In the genomic region with DNA sequence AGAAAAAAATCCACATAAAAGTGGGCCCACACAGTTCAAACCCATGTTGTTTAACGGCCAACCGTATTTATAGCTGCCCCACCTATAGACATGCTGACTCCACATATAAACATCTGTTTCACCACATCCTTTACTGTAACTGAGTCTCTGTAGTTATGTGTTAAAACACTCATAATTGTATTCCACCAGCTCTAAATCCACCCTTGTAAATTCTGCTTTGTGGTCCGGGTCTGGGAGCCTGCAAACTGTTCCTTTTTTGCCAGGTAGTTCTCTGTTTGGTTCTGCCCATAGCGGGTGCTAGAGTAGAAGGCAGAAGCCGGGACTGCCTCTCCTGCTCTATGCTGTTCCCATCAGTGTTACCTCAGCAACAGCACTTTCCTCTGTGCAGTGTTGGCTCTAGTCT, we compare ENCODE assay signal across 11 cellular contexts. TPM values are rescaled to one million over a fixed set of nuclear protein-coding genes. Genes with fewer than 3 reads are reported as not detected.
DNase-seq lines count a peak whose midpoint lies in the region; ATAC-seq, FAIRE-seq and TF ChIP-seq lines count a peak whose summit lies in the region.
"Had no signal": no experiment of that assay in that cellular context is flagged by ENCODE, and none has a peak within 500 bp of the region (broad histone marks: within the 10 kb centered on the region; RNA-seq: fewer than 3 reads in every experiment).

No MANE protein-coding gene starts in this region.

- peaks cover 13 to 30% of the 10 kb centered on the region in 2 donors for H3K4me1 Mint-ChIP-seq in effector memory CD8-positive, alpha-beta T cell (ENCODE audit: low read depth in 2 of 2)
- H3K4me1 Mint-ChIP-seq: stimulated activated memory B cell treated with anti-CD40 and anti-IgM and Interleukin-4, amounts not matched to agents 10 μg/mL and 1 μg/mL and 100 μg/mL, for 72 hours had no signal

- peak overlapping the region; percentile 60 to 68 for H3K4me3 Mint-ChIP-seq in effector memory CD8-positive, alpha-beta T cell
- H3K4me3 Mint-ChIP-seq: stimulated activated memory B cell treated with anti-CD40 and anti-IgM and Interleukin-4, amounts not matched to agents 10 μg/mL and 1 μg/mL and 100 μg/mL, for 72 hours had no signal

- CTCF ChIA-PET in HepG2 (lab: Yijun Ruan, JAX; ENCODE audit: low intra/inter-chr PET ratio, low total read pairs) = no interaction called here
- CTCF ChIA-PET in SK-N-SH (lab: Yijun Ruan, JAX) = interaction anchor here (1.2 kb wide), 1 partner anchor 20 kb away, joined by 3 read pairs; the partner anchor contains the start of gene FHIP2A

- TF ChIP-seq POLR2A in HepG2 (IDR thresholded peaks at IDR 0.05; ENCODE audit: insufficient read depth in 1 of 2, low read depth in 2 of 2, low read length in 2 of 2) = no peak

- 12% methylated on average over 5 of the region's 5 CpGs for WGBS in HepG2 (ENCODE audit: low lambda C conversion rate)
- WGBS in SK-N-SH (ENCODE audit: low lambda C conversion rate) = 62% methylated on average over 5 of the region's 5 CpGs

- H3K27ac Mint-ChIP-seq in effector memory CD8-positive, alpha-beta T cell = peak overlapping the region; percentile 78 to 90
- H3K27ac Mint-ChIP-seq: stimulated activated memory B cell treated with anti-CD40 and anti-IgM and Interleukin-4, amounts not matched to agents 10 μg/mL and 1 μg/mL and 100 μg/mL, for 72 hours had no signal

- BruUV-seq in HepG2 (replicated peaks; lab: Mats Ljungman, UMichigan) = no TSS peak

- H3K79me2 ChIP-seq in HepG2 (ENCODE audit: insufficient read depth, low read length) = no peaks in the 10 kb centered on the region
- H3K79me2 ChIP-seq in SK-N-SH (ENCODE audit: insufficient read depth) = no peaks in the 10 kb centered on the region

- H3K9me3 ChIP-seq in HepG2 (ENCODE audit: low read length) = no peaks in the 10 kb centered on the region
- no peaks in the 10 kb centered on the region for H3K9me3 ChIP-seq in SK-N-SH

- TF ChIP-seq EP300 in HepG2 (IDR thresholded peaks at IDR 0.05; ENCODE audit: low read depth in 2 of 2, low read length in 2 of 2) = no peak
- TF ChIP-seq EP300 in HepG2 (CRISPR knock-in tag; IDR thresholded peaks at IDR 0.05; ENCODE audit: borderline replicate concordance) = no peak
- TF ChIP-seq EP300 in SK-N-SH (IDR thresholded peaks at IDR 0.05; ENCODE audit: borderline replicate concordance in 1 of 2, low read depth in 1 of 2, low read length in 1 of 2) = no peak

- no peaks in the 10 kb centered on the region for H3K4me1 ChIP-seq in HepG2 (ENCODE audit: insufficient read depth, low read length)
- H3K4me1 ChIP-seq in SK-N-SH (ENCODE audit: control insufficient read depth in 1 of 2, insufficient read depth in 2 of 2, low read depth in 1 of 2, low read length in 1 of 2) = no peaks in the 10 kb centered on the region

- H3K36me3 ChIP-seq in HepG2 (replicated peaks in 1 of 2; ENCODE audit: control insufficient read depth in 1 of 2, insufficient read depth in 2 of 2, low read length in 2 of 2) (no peaks in the 10 kb centered on the region), SK-N-SH (replicated peaks in 1 of 2; ENCODE audit: control insufficient read depth in 1 of 2, insufficient read depth in 2 of 2, low read length in 1 of 2) (no peaks in the 10 kb centered on the region)

- ATAC-seq in GM18499 (IDR thresholded peaks at IDR 0.05; ENCODE audit: insufficient read depth, unreplicated experiment) = peak; percentile 61
- ATAC-seq in GM21526 (IDR thresholded peaks at IDR 0.05; ENCODE audit: low FRiP score, unreplicated experiment) = peak; percentile 77
- peak; percentile 88 for ATAC-seq in HG03460 (IDR thresholded peaks at IDR 0.05; ENCODE audit: unreplicated experiment)
- ATAC-seq in effector memory CD8-positive, alpha-beta T cell (replicated peaks) = peak; percentile 91
- ATAC-seq in HepG2 = no peak; the same call in 2 of the 3 replicates
- ATAC-seq: stimulated activated memory B cell treated with anti-CD40 and anti-IgM and Interleukin-4, amounts not matched to agents 10 μg/mL and 1 μg/mL and 100 μg/mL, for 72 hours had no signal

- no peaks in the 10 kb centered on the region for H3K36me3 Mint-ChIP-seq in effector memory CD8-positive, alpha-beta T cell (ENCODE audit: insufficient read depth)
- H3K36me3 Mint-ChIP-seq: stimulated activated memory B cell treated with anti-CD40 and anti-IgM and Interleukin-4, amounts not matched to agents 10 μg/mL and 1 μg/mL and 100 μg/mL, for 72 hours had no signal

- no peaks in the 10 kb centered on the region for H3K27me3 Mint-ChIP-seq in effector memory CD8-positive, alpha-beta T cell

- no peaks in the 10 kb centered on the region for H3F3A ChIP-seq in SK-N-SH (replicated peaks; ENCODE audit: insufficient read depth)

- H3K4me3 ChIP-seq in HepG2 (replicated peaks in 1 of 3; ENCODE audit: insufficient read depth in 1 of 3, low read depth in 2 of 3, low read length in 3 of 3) (no peak overlapping the region), SK-N-SH (ENCODE audit: low read depth in 2 of 2, low read length in 1 of 2) (no peak overlapping the region)

- H4K20me1 ChIP-seq in HepG2 (ENCODE audit: insufficient read depth, low read length) (no peaks in the 10 kb centered on the region), SK-N-SH (ENCODE audit: insufficient read depth) (no peaks in the 10 kb centered on the region)

- H2AFZ ChIP-seq in HepG2 (ENCODE audit: low read length) (no peak overlapping the region), SK-N-SH (ENCODE audit: low read depth) (no peak overlapping the region)

- H3K9me3 Mint-ChIP-seq in effector memory CD8-positive, alpha-beta T cell = peaks cover 0 to 2% of the 10 kb centered on the region in 2 donors

- TF ChIP-seq RAD21 in HepG2 (CRISPR knock-in tag; IDR thresholded peaks at IDR 0.05) (no peak), SK-N-SH (IDR thresholded peaks at IDR 0.05; ENCODE audit: low read length) (no peak)

- H3K9me2 ChIP-seq in SK-N-SH = no peaks in the 10 kb centered on the region

- H3K4me2 ChIP-seq in HepG2 (ENCODE audit: low read depth, low read length) = no peak overlapping the region
- H3K4me2 ChIP-seq in SK-N-SH = no peak overlapping the region

- FAIRE-seq in HepG2 (lab: Jason Lieb, UNC) = no peak
- FAIRE-seq: G401.6 had no signal

- peak in 2 of 3 experiments; percentile 4 to 27 for DNase-seq in effector memory CD8-positive, alpha-beta T cell
- DNase-seq in HepG2 (ENCODE audit: low spot score) (no peak), substantia nigra (lab: John Stamatoyannopoulos, UW) (no peak), SK-N-SH (no peak), SIG-M5 treated with dmso at 0.1 percent for 504 hours (lab: John Stamatoyannopoulos, UW; ENCODE audit: unreplicated experiment) (no peak)
- DNase-seq: NCI-H69 had no signal

- H3K9ac ChIP-seq in HepG2 (ENCODE audit: insufficient read depth, low read depth, low read length) (no peak overlapping the region), SK-N-SH (no peak overlapping the region)

- H3K27me3 ChIP-seq in HepG2 (ENCODE audit: control insufficient read depth in 1 of 2, insufficient read depth in 2 of 2, low read length in 2 of 2) = no peaks in the 10 kb centered on the region
- H3K27me3 ChIP-seq in SK-N-SH (ENCODE audit: insufficient read depth) = no peaks in the 10 kb centered on the region

- TF ChIP-seq CTCF in HepG2 (CRISPR knock-in tag; IDR thresholded peaks at IDR 0.05) (no peak), SK-N-SH (IDR thresholded peaks at IDR 0.05) (no peak)

- POLR2A ChIA-PET in HepG2 (lab: Yijun Ruan, JAX) (no interaction called here), SK-N-SH (lab: Yijun Ruan, JAX) (no interaction called here)

- in situ Hi-C loops in HepG2 (cut with HindIII; ENCODE audit: extremely low pct_ligation_motif_present, low pct_unique_long_range_greater_than_20kb) = no loop called here

- H3K27ac ChIP-seq in HepG2 (ENCODE audit: extremely low read length, insufficient read depth, low read length) (no peak overlapping the region), substantia nigra (ENCODE audit: low read depth, low read length, poor library complexity, severe bottlenecking) (no peak overlapping the region), SK-N-SH (ENCODE audit: low read depth in 2 of 2, low read length in 1 of 2) (no peak overlapping the region)

- intact Hi-C loops in HepG2 (cut with micrococcal nuclease; ENCODE audit: unreplicated experiment) = no loop called here

TF ChIP-seq in HepG2, 621 proteins besides CTCF, POLR2A, EP300 and RAD21 (continues in another document):
- TF ChIP-seq KAT7 (CRISPR knock-in tag; IDR thresholded peaks at IDR 0.05; ENCODE audit: borderline replicate concordance) = no peak

TF ChIP-seq in SK-N-SH, 30 proteins besides CTCF, POLR2A, EP300 and RAD21 (continues in another document):
- TF ChIP-seq RCOR1 (IDR thresholded peaks at IDR 0.05; ENCODE audit: low read length) = no peak

RNA-seq across cellular contexts. Expression of gene FHIP2A, which starts 20.2 kb away (rescaled TPM):
- total RNA-seq in HepG2 (2016; rRNA removed; fragmentation: Illumina TruSeq; extraction: Trizol) = 8.3 and 9.0 TPM in 2 replicates
- total RNA-seq in HepG2 (2016; cell fraction: cytosol; rRNA removed; fragmentation: Illumina TruSeq; extraction: Trizol; ENCODE audit: low read depth) = 4.8 and 5.0 TPM in 2 replicates
- total RNA-seq in HepG2 (2016; cell fraction: insoluble cytoplasmic fraction; rRNA removed; fragmentation: Illumina TruSeq; extraction: Trizol) = 8.7 and 10.3 TPM in 2 replicates
- total RNA-seq in HepG2 (2016; cell fraction: membrane; rRNA removed; fragmentation: Illumina TruSeq; extraction: Trizol) = 4.4 and 5.4 TPM in 2 replicates
- total RNA-seq in HepG2 (2016; cell fraction: nucleus; rRNA removed; fragmentation: Illumina TruSeq; extraction: Trizol) = 12.4 and 13.8 TPM in 2 replicates
- polyA plus RNA-seq in HepG2 (2011; rRNA removed) (6.2 and 6.5 TPM in 2 replicates), SK-N-SH (2012; rRNA removed) (6.1 and 9.1 TPM in 2 replicates)
- 1.2 and 2.5 TPM in 2 replicates for polyA plus RNA-seq in HepG2 (2011; cell fraction: cytosol; rRNA removed)
- 10.0 and 11.4 TPM in 2 replicates for polyA plus RNA-seq in HepG2 (2011; cell fraction: nucleus; rRNA removed)
- polyA plus RNA-seq in HepG2 (2012) = 4.2 and 5.2 TPM in 2 replicates
- polyA plus RNA-seq in HepG2 (2016; cell fraction: cytosol; fragmentation: Illumina TruSeq; extraction: Trizol; ENCODE audit: low read depth) = 0.26 and 0.31 TPM in 2 replicates
- 5.8 and 6.1 TPM in 2 replicates for polyA plus RNA-seq in HepG2 (2016; cell fraction: insoluble cytoplasmic fraction; fragmentation: Illumina TruSeq; extraction: Trizol; ENCODE audit: low read depth)
- 0.65 and 1.7 TPM in 2 replicates for polyA plus RNA-seq in HepG2 (2016; cell fraction: membrane; fragmentation: Illumina TruSeq; extraction: Trizol; ENCODE audit: low read depth)
- polyA plus RNA-seq in HepG2 (2016; cell fraction: nucleus; fragmentation: Illumina TruSeq; extraction: Trizol; ENCODE audit: insufficient read depth, low read depth) = 17.4 and 23.7 TPM in 2 replicates
- polyA minus RNA-seq in HepG2 (2011; rRNA and poly(A)+ RNA removed; ENCODE audit: low replicate concordance) = 9.9 and 17.5 TPM in 2 replicates
- polyA minus RNA-seq in HepG2 (2011; cell fraction: cytosol; rRNA and poly(A)+ RNA removed) = 11.0 and 15.0 TPM in 2 replicates
- polyA minus RNA-seq in HepG2 (2011; cell fraction: nucleus; rRNA and poly(A)+ RNA removed) = 30.1 and 31.0 TPM in 2 replicates
- polyA plus RNA-seq in SK-N-SH (2012; cell fraction: cytosol; rRNA removed) = 5.8 and 6.2 TPM in 2 replicates
- 14.9 and 31.8 TPM in 2 replicates for polyA plus RNA-seq in SK-N-SH (2012; cell fraction: nucleus; rRNA removed)

Comparison
In these comparisons a context has a peak if more than half of its experiments do, and no peak if none do; other contexts are left out.
1. DNase-seq: peak in effector memory CD8-positive, alpha-beta T cell (2 of 3); none in HepG2 (single experiment), substantia nigra (0 of 49), SK-N-SH (single experiment) and SIG-M5 treated with dmso at 0.1 percent for 504 hours (single experiment).